ENCODE assay signal across 1 cellular context in genomic region chr4:99323761-99324160, GRCh38.
TF ChIP-seq lines count a peak whose summit lies in the region.

No MANE protein-coding gene starts in this region.

TF ChIP-seq in SK-N-SH treated with all-trans-retinoic acid at 6 μM for 48 hours, 23 proteins besides CTCF, POLR2A, EP300 and RAD21 (continued from another document):
- TF ChIP-seq ZC3H10 (CRISPR knock-in tag; IDR thresholded peaks at IDR 0.05) (no peak), RARB (CRISPR knock-in tag; IDR thresholded peaks at IDR 0.05) (no peak)
TF ChIP-seq in SK-N-SH treated with all-trans-retinoic acid at 6 μM for 48 hours: peak in this region for 0.
